13 cellular contexts compared by ENCODE assay signal in the genomic region with DNA sequence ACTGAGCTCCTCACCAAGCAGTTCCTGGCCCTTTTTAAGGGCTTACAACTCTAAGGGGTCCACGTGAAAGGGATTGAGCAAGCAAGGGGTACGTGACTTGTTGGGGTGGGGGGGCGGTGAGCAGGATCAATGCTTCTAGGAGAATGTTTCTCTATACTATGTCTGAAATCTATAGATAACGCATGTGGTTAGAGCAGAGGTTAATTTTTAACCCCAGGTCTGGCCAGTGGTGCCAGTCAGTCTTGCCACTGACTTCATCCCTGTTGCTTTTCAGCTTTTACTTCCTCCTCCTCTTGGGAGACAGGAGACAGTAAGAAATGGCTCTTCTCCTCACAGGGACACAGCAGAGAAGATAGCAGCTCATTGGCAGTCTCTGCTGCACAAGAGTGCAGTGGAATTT.
A peak's percentile ranks its signal among the peaks of the same experiment; 100 is the strongest.
DNase-seq lines count a peak whose midpoint lies in the region; ATAC-seq lines count a peak whose summit lies in the region.
"Had no signal": no experiment of that assay in that cellular context is flagged by ENCODE, and none has a peak within 500 bp of the region (broad histone marks: within the 10 kb centered on the region; RNA-seq: fewer than 3 reads in every experiment).

No MANE protein-coding gene starts in this region.

- DNase-seq in DMS53 (lab: John Stamatoyannopoulos, UW): peak; percentile 83
- DNase-seq in HuH-7.5 (ENCODE audit: low spot score): peak; percentile 6
- peak; percentile 77 for DNase-seq in glomerular visceral epithelial cell (ENCODE audit: extremely low spot score)
- no peak for DNase-seq in AML-193 (lab: John Stamatoyannopoulos, UW)
- no peak for DNase-seq in NCI-H2081 (lab: John Stamatoyannopoulos, UW)
- no peak for DNase-seq in activated T-cell treated with anti-CD3 and anti-CD28 coated beads, Interleukin-2, amount 50 U/mL, for 4 hours
- no peak for DNase-seq in activated CD4-positive, alpha-beta T cell treated with anti-CD3 and anti-CD28 coated beads for 4 hours
- DNase-seq: activated naive CD4-positive, alpha-beta T cell treated with anti-CD3 and anti-CD28 coated beads, Interleukin-2, amount 50 U/mL, for 16 hours; DND-41; heart left ventricle; NCI-H2029 treated with DMSO at 0.1 percent for 48 hours had no signal

- no peak overlapping the region for H3K4me3 Mint-ChIP-seq in activated T-cell treated with anti-CD3 and anti-CD28 coated beads, Interleukin-2, amount 50 U/mL, for 4 hours

- H3K9me3 Mint-ChIP-seq in activated T-cell treated with anti-CD3 and anti-CD28 coated beads, Interleukin-2, amount 50 U/mL, for 4 hours: peaks cover 4% of the 10 kb centered on the region

- no peaks in the 10 kb centered on the region for H3K4me1 Mint-ChIP-seq in activated T-cell treated with anti-CD3 and anti-CD28 coated beads, Interleukin-2, amount 50 U/mL, for 4 hours (ENCODE audit: low read depth)

- no peaks in the 10 kb centered on the region for H3K36me3 Mint-ChIP-seq in activated T-cell treated with anti-CD3 and anti-CD28 coated beads, Interleukin-2, amount 50 U/mL, for 4 hours (ENCODE audit: insufficient read depth)

- peaks cover 6% of the 10 kb centered on the region for H3K27me3 Mint-ChIP-seq in activated T-cell treated with anti-CD3 and anti-CD28 coated beads, Interleukin-2, amount 50 U/mL, for 4 hours (ENCODE audit: low read depth)

- peak; percentile 48 for ATAC-seq in GM21423 (IDR thresholded peaks at IDR 0.05; ENCODE audit: unreplicated experiment)
- ATAC-seq in activated T-cell treated with anti-CD3 and anti-CD28 coated beads, Interleukin-2, amount 50 U/mL, for 4 hours: no peak
- ATAC-seq: heart left ventricle, K562 had no signal

Comparison
In these comparisons a context has a peak if more than half of its experiments do, and no peak if none do; other contexts are left out.
1. DNase-seq: peak in DMS53 (single experiment), HuH-7.5 (single experiment) and glomerular visceral epithelial cell (single experiment); none in AML-193 (0 of 2), NCI-H2081 (0 of 2), activated T-cell treated with anti-CD3 and anti-CD28 coated beads, Interleukin-2, amount 50 U/mL, for 4 hours (single experiment) and activated CD4-positive, alpha-beta T cell treated with anti-CD3 and anti-CD28 coated beads for 4 hours (0 of 2).